9 cellular contexts compared by ENCODE assay signal in genomic region chr3:197730200-197730599, GRCh38. TPM values are rescaled to one million over a fixed set of nuclear protein-coding genes. Genes with fewer than 3 reads are reported as not detected.
DNase-seq lines count a peak whose midpoint lies in the region; ATAC-seq, FAIRE-seq and TF ChIP-seq lines count a peak whose summit lies in the region.
"Had no signal": no experiment of that assay in that cellular context is flagged by ENCODE, and none has a peak within 500 bp of the region (broad histone marks: within the 10 kb centered on the region; RNA-seq: fewer than 3 reads in every experiment).

No MANE protein-coding gene starts in this region.

- intact Hi-C loops in mammary epithelial cell (cut with micrococcal nuclease): loop anchor here (1.0 kb wide), 1 partner anchor 18 kb away; no protein-coding TSS in a partner anchor

- TF ChIP-seq POLR2A in GM12892 (IDR thresholded peaks at IDR 0.05; ENCODE audit: low read depth, low read length): no peak

- peak overlapping the region; percentile 31 for H2AFZ ChIP-seq in mammary epithelial cell (ENCODE audit: low read depth, low read length)

- WGBS in mammary epithelial cell (ENCODE audit: low coverage, missing lambda C conversion rate): 3% methylated on average over 2 of the region's 2 CpGs

- peaks cover 4% of the 10 kb centered on the region for H3K36me3 ChIP-seq in mammary epithelial cell (ENCODE audit: insufficient read depth, low read length)

- peaks cover 7% of the 10 kb centered on the region for H3K4me1 ChIP-seq in mammary epithelial cell (ENCODE audit: insufficient read depth, low read length)

- H3K9me3 ChIP-seq in mammary epithelial cell (replicated peaks; ENCODE audit: insufficient read depth, low read length): no peaks in the 10 kb centered on the region

- no peaks in the 10 kb centered on the region for H4K20me1 ChIP-seq in mammary epithelial cell (ENCODE audit: insufficient read depth, low read length)

- in situ Hi-C loops in GM13976 (cut with MboI; ENCODE audit: low sequenced_read_pairs, unreplicated experiment): no loop called here
- in situ Hi-C loops in mammary epithelial cell (cut with MboI; ENCODE audit: low sequenced_read_pairs in 2 of 2): no loop called here

- ATAC-seq in HG02973 (IDR thresholded peaks at IDR 0.05; ENCODE audit: unreplicated experiment): no peak

- no TSS peak for BruUV-seq in mammary epithelial cell (replicated peaks; lab: Mats Ljungman, UMichigan)

- H3K4me2 ChIP-seq in mammary epithelial cell (ENCODE audit: insufficient read depth, low read depth, low read length): peak overlapping the region; percentile 53

- CTCF ChIA-PET in mammary epithelial cell (lab: Charles Lee; ENCODE audit: low non-redundant PET): no interaction called here

- TF ChIP-seq CTCF in GM13976 (IDR thresholded peaks at IDR 0.05; ENCODE audit: borderline replicate concordance, control extremely low read depth, extremely low read depth, insufficient read depth, missing control alignments) (no peak), mammary epithelial cell (conservative IDR thresholded peaks at IDR 0.05 in 1 of 2, IDR thresholded peaks at IDR 0.05 in 1 of 2; ENCODE audit: extremely low read depth in 1 of 2, insufficient read depth in 1 of 2, low read depth in 1 of 2, low read length in 2 of 2) (no peak)

- H3K79me2 ChIP-seq in mammary epithelial cell (ENCODE audit: insufficient read depth, low read length): peaks cover 66% of the 10 kb centered on the region

- H3K9ac ChIP-seq in mammary epithelial cell (ENCODE audit: insufficient read depth, low read length): peak overlapping the region; percentile 59

- DNase-seq in GM13976 (ENCODE audit: low spot score): peak; percentile 66
- peak; percentile 99 for DNase-seq in M059J (ENCODE audit: low read depth)
- DNase-seq in mammary epithelial cell: peak; percentile 96
- peak; percentile 91 for DNase-seq in renal cortical epithelial cell (ENCODE audit: low read depth)
- DNase-seq in GM12892 (ENCODE audit: insufficient read length): no peak
- no peak for DNase-seq in stimulated activated CD4-positive, alpha-beta T cell treated with anti-CD3 and anti-CD28 coated beads, Interleukin-12 subunit alpha, Interleukin-12 subunit beta, amount 100 ng/mL, for 4 hours
- DNase-seq: activated CD8-positive, alpha-beta memory T cell treated with anti-CD3 and anti-CD28 coated beads, Interleukin-2, amount 50 U/mL, for 48 hours had no signal

- no peak overlapping the region for H3K4me3 ChIP-seq in mammary epithelial cell (replicated peaks in 1 of 3; ENCODE audit: insufficient read depth in 1 of 3, low read depth in 2 of 3, low read length in 3 of 3)

- no peak for FAIRE-seq in GM12892 (lab: Jason Lieb, UNC)
- FAIRE-seq: endothelial cell of umbilical vein had no signal

- dilution Hi-C loops in mammary epithelial cell (cut with HindIII; ENCODE audit: low sequenced_read_pairs): no loop called here

- H3K27me3 ChIP-seq in mammary epithelial cell (ENCODE audit: insufficient read depth, low read length): no peaks in the 10 kb centered on the region

- peak overlapping the region; percentile 95 for H3K27ac ChIP-seq in mammary epithelial cell (ENCODE audit: insufficient read depth, low read depth, low read length)

RNA-seq across cellular contexts. Expression of gene RUBCN, which starts 6.5 kb away (rescaled TPM):
- 38.7 and 53.1 TPM in 2 replicates for total RNA-seq in M059J (2014; rRNA removed; shearing (Covaris generic))
- total RNA-seq in mammary epithelial cell (10 to 100 TPM; 21.0 to 32.6 TPM), renal cortical epithelial cell (11.5 and 13.9 TPM in 2 replicates)
- polyA plus RNA-seq in mammary epithelial cell: 17.7 TPM
- polyA minus RNA-seq in mammary epithelial cell: 50.3 TPM
- 22.6 TPM for polyA plus RNA-seq in GM12892 (2012; ENCODE audit: missing spikeins)

RNA-seq across cellular contexts. Expression of gene FYTTD1, which starts 19.5 kb away (rescaled TPM):
- 51.2 and 62.4 TPM in 2 replicates for total RNA-seq in M059J (2014; rRNA removed; shearing (Covaris generic))
- 10 to 100 TPM; 49.0 to 59.6 TPM for total RNA-seq in mammary epithelial cell
- 21.9 TPM for polyA plus RNA-seq in mammary epithelial cell
- 24.3 TPM for polyA minus RNA-seq in mammary epithelial cell
- 69.8 and 90.5 TPM in 2 replicates for total RNA-seq in renal cortical epithelial cell
- 56.0 TPM for polyA plus RNA-seq in GM12892 (2012; ENCODE audit: missing spikeins)

Comparison
In these comparisons a context has a peak if more than half of its experiments do, and no peak if none do; other contexts are left out.
1. DNase-seq: peak in GM13976 (single experiment), M059J (single experiment), mammary epithelial cell (single experiment) and renal cortical epithelial cell (single experiment); none in GM12892 (single experiment) and stimulated activated CD4-positive, alpha-beta T cell treated with anti-CD3 and anti-CD28 coated beads, Interleukin-12 subunit alpha, Interleukin-12 subunit beta, amount 100 ng/mL, for 4 hours (single experiment).